ENCODE assay signal across 13 cellular contexts in genomic region chr7:66283003-66283920, GRCh38.
DNase-seq lines count a peak whose midpoint lies in the region; ATAC-seq and TF ChIP-seq lines count a peak whose summit lies in the region.
"Had no signal": no experiment of that assay in that cellular context is flagged by ENCODE, and none has a peak within 500 bp of the region (broad histone marks: within the 10 kb centered on the region; RNA-seq: fewer than 3 reads in every experiment).

No MANE protein-coding gene starts in this region.

- no peak overlapping the region for H4K8ac ChIP-seq in neuronal stem cell (ENCODE audit: low read depth, low read length)

- no peak overlapping the region for H3K4ac ChIP-seq in neuronal stem cell (ENCODE audit: low read length)

- no peak for TF ChIP-seq POLR2A in vagina (IDR thresholded peaks at IDR 0.05)

- H3K9ac ChIP-seq in liver (ENCODE audit: low read depth in 1 of 2, low read length in 2 of 2) (no peak overlapping the region), neuronal stem cell (ENCODE audit: low read depth, low read length, poor library complexity) (no peak overlapping the region)

- no peaks in the 10 kb centered on the region for H3K79me1 ChIP-seq in neuronal stem cell (ENCODE audit: low read depth, low read length)

- H3K4me3 Mint-ChIP-seq in activated naive CD8-positive, alpha-beta T cell treated with anti-CD3 and anti-CD28 coated beads, Interleukin-2, amount 50 U/mL, for 24 hours = no peak overlapping the region
- H3K4me3 Mint-ChIP-seq in activated naive CD8-positive, alpha-beta T cell treated with anti-CD3 and anti-CD28 coated beads for 36 hours = no peak overlapping the region

- peak; percentile 72 for ATAC-seq in activated naive CD8-positive, alpha-beta T cell treated with anti-CD3 and anti-CD28 coated beads, Interleukin-2, amount 50 U/mL, for 24 hours
- no peak for ATAC-seq in HG02885 (IDR thresholded peaks at IDR 0.05; ENCODE audit: poor library complexity, unreplicated experiment)

- no peak overlapping the region for H2AK5ac ChIP-seq in neuronal stem cell (ENCODE audit: low read depth, low read length)

- no peak overlapping the region for H4K91ac ChIP-seq in neuronal stem cell (ENCODE audit: low read depth, low read length, poor library complexity)

- no peak overlapping the region for H3K18ac ChIP-seq in neuronal stem cell (ENCODE audit: low read length)

- H3K4me1 ChIP-seq in liver (ENCODE audit: control insufficient read depth in 4 of 4, insufficient read depth in 4 of 4, low read length in 3 of 4) (peaks cover 0 to 7% (median 2%) of the 10 kb centered on the region in 4 donors), vagina (peaks cover 31% of the 10 kb centered on the region), neuronal stem cell (ENCODE audit: control insufficient read depth in 2 of 2, insufficient read depth in 1 of 2, low read depth in 1 of 2, low read length in 2 of 2) (peaks cover 0 to 4% of the 10 kb centered on the region in 2 donors)

- peaks cover 3% of the 10 kb centered on the region for H3K4me1 Mint-ChIP-seq in activated naive CD8-positive, alpha-beta T cell treated with anti-CD3 and anti-CD28 coated beads, Interleukin-2, amount 50 U/mL, for 24 hours
- H3K4me1 Mint-ChIP-seq in activated naive CD8-positive, alpha-beta T cell treated with anti-CD3 and anti-CD28 coated beads for 36 hours = peaks cover 10% of the 10 kb centered on the region

- no peaks in the 10 kb centered on the region for H3K9me3 ChIP-seq in liver (ENCODE audit: control insufficient read depth in 4 of 4, low read length in 3 of 4)
- H3K9me3 ChIP-seq in vagina = no peaks in the 10 kb centered on the region
- peaks cover 0 to 1% of the 10 kb centered on the region in 2 donors for H3K9me3 ChIP-seq in neuronal stem cell (replicated peaks in 1 of 2; ENCODE audit: control insufficient read depth in 2 of 2, insufficient read depth in 1 of 2, low read depth in 1 of 2, low read length in 2 of 2)

- TF ChIP-seq CTCF in brain microvascular endothelial cell (IDR thresholded peaks at IDR 0.05; ENCODE audit: low read depth, low read length, missing control alignments) (no peak), liver (IDR thresholded peaks at IDR 0.05; ENCODE audit: low read depth, low read length, missing input control) (no peak), vagina (IDR thresholded peaks at IDR 0.05) (no peak)

- no peak overlapping the region for H2BK5ac ChIP-seq in neuronal stem cell (ENCODE audit: low read length)

- H3K27me3 ChIP-seq in brain microvascular endothelial cell (replicated peaks) (no peaks in the 10 kb centered on the region), liver (ENCODE audit: control insufficient read depth in 4 of 4, insufficient read depth in 4 of 4, low read length in 3 of 4) (no peaks in the 10 kb centered on the region), vagina (no peaks in the 10 kb centered on the region), neuronal stem cell (ENCODE audit: control insufficient read depth in 3 of 3, insufficient read depth in 3 of 3, low read depth in 1 of 3, low read length in 3 of 3) (no peaks in the 10 kb centered on the region)

- TF ChIP-seq RAD21 in liver (IDR thresholded peaks at IDR 0.05) = no peak

- WGBS in liver = 75% methylated on average over 5 of the region's 5 CpGs
- no CpG with 5 or more reads among the region's 5 CpGs for WGBS in neuronal stem cell (ENCODE audit: extremely low coverage in 2 of 2, insufficient read length in 2 of 2, insufficient replicate concordance in 1 of 2), 2 donors

- in situ Hi-C loops in brain microvascular endothelial cell (cut with HindIII; ENCODE audit: low pct_ligation_motif_present, low sequenced_read_pairs) = no loop called here

- H3K14ac ChIP-seq in neuronal stem cell (ENCODE audit: low read length) = no peak overlapping the region

- no peak overlapping the region for H2BK12ac ChIP-seq in neuronal stem cell (ENCODE audit: low read length)

- no peaks in the 10 kb centered on the region for H3K27me3 Mint-ChIP-seq in activated naive CD8-positive, alpha-beta T cell treated with anti-CD3 and anti-CD28 coated beads, Interleukin-2, amount 50 U/mL, for 24 hours
- no peaks in the 10 kb centered on the region for H3K27me3 Mint-ChIP-seq in activated naive CD8-positive, alpha-beta T cell treated with anti-CD3 and anti-CD28 coated beads for 36 hours

- H2AFZ ChIP-seq in neuronal stem cell (ENCODE audit: low read length) = no peak overlapping the region

- H3K4me3 ChIP-seq in brain microvascular endothelial cell (ENCODE audit: low read depth, low read length) (no peak overlapping the region), liver (ENCODE audit: low read depth in 1 of 3, low read length in 3 of 3) (no peak overlapping the region), vagina (no peak overlapping the region), neuronal stem cell (ENCODE audit: low read length in 2 of 2) (no peak overlapping the region)

- H2BK15ac ChIP-seq in neuronal stem cell (ENCODE audit: low read length) = no peak overlapping the region

- peak overlapping the region; percentile 81 for H3K27ac ChIP-seq in brain microvascular endothelial cell
- peak overlapping the region; percentile 21 to 43 for H3K27ac ChIP-seq in liver (ENCODE audit: low read depth in 1 of 2, low read length in 2 of 2)
- peak overlapping the region; percentile 72 for H3K27ac ChIP-seq in vagina
- H3K27ac ChIP-seq in neuronal stem cell (replicated peaks; ENCODE audit: low read length) = no peak overlapping the region
- H3K27ac ChIP-seq: C4-2B had no signal

- intact Hi-C loops in vagina (cut with DNase I) = no loop called here

- peaks cover 2% of the 10 kb centered on the region for H3K36me3 Mint-ChIP-seq in activated naive CD8-positive, alpha-beta T cell treated with anti-CD3 and anti-CD28 coated beads, Interleukin-2, amount 50 U/mL, for 24 hours (ENCODE audit: low read depth)
- peaks cover 6% of the 10 kb centered on the region for H3K36me3 Mint-ChIP-seq in activated naive CD8-positive, alpha-beta T cell treated with anti-CD3 and anti-CD28 coated beads for 36 hours

- H3K36me3 ChIP-seq in brain microvascular endothelial cell (replicated peaks) (no peaks in the 10 kb centered on the region), liver (ENCODE audit: control insufficient read depth in 4 of 4, insufficient read depth in 3 of 4, low read depth in 1 of 4, low read length in 3 of 4) (no peaks in the 10 kb centered on the region), vagina (no peaks in the 10 kb centered on the region), neuronal stem cell (replicated peaks in 1 of 2; ENCODE audit: control insufficient read depth in 2 of 2, insufficient read depth in 2 of 2, low read length in 2 of 2) (peaks cover 0 to 3% of the 10 kb centered on the region in 2 donors)

- H2BK120ac ChIP-seq in neuronal stem cell (ENCODE audit: low read depth, low read length) = no peak overlapping the region

- no peak overlapping the region for H3K4me2 ChIP-seq in neuronal stem cell (ENCODE audit: insufficient read depth, low read length, poor library complexity, severe bottlenecking)

- H3K23ac ChIP-seq in neuronal stem cell (ENCODE audit: low read depth, low read length, poor library complexity) = no peak overlapping the region

- no peaks in the 10 kb centered on the region for H3K9me3 Mint-ChIP-seq in activated naive CD8-positive, alpha-beta T cell treated with anti-CD3 and anti-CD28 coated beads, Interleukin-2, amount 50 U/mL, for 24 hours
- no peaks in the 10 kb centered on the region for H3K9me3 Mint-ChIP-seq in activated naive CD8-positive, alpha-beta T cell treated with anti-CD3 and anti-CD28 coated beads for 36 hours

- H3K27ac Mint-ChIP-seq in activated naive CD8-positive, alpha-beta T cell treated with anti-CD3 and anti-CD28 coated beads, Interleukin-2, amount 50 U/mL, for 24 hours = no peak overlapping the region
- H3K27ac Mint-ChIP-seq in activated naive CD8-positive, alpha-beta T cell treated with anti-CD3 and anti-CD28 coated beads for 36 hours = no peak overlapping the region

- no peak for DNase-seq in activated naive CD8-positive, alpha-beta T cell treated with anti-CD3 and anti-CD28 coated beads, Interleukin-2, amount 50 U/mL, for 24 hours
- no peak for DNase-seq in activated naive CD8-positive, alpha-beta T cell treated with anti-CD3 and anti-CD28 coated beads for 36 hours
- DNase-seq in brain microvascular endothelial cell (peak; percentile 60), vagina (ENCODE audit: extremely low spot score in 2 of 2) (no peak), NCI-H1694 (lab: John Stamatoyannopoulos, UW) (no peak), neuronal stem cell (ENCODE audit: low spot score) (no peak)
- DNase-seq: activated CD4-positive, CD25-positive, alpha-beta regulatory T cell; cortex of kidney; midbrain; NCI-H2107 had no signal

TF ChIP-seq in liver, 16 proteins besides CTCF, POLR2A, EP300 and RAD21 (continues in another document):
- TF ChIP-seq FOXA2 (IDR thresholded peaks at IDR 0.05) (no peak), FOXA1 (IDR thresholded peaks at IDR 0.05) (no peak), REST (IDR thresholded peaks at IDR 0.05) (no peak), ATF3 (IDR thresholded peaks at IDR 0.05) (no peak), RXRA (IDR thresholded peaks at IDR 0.05) (no peak), NR2F2 (IDR thresholded peaks at IDR 0.05) (no peak)
